ENCODE assay signal across 17 cellular contexts in the genomic region with DNA sequence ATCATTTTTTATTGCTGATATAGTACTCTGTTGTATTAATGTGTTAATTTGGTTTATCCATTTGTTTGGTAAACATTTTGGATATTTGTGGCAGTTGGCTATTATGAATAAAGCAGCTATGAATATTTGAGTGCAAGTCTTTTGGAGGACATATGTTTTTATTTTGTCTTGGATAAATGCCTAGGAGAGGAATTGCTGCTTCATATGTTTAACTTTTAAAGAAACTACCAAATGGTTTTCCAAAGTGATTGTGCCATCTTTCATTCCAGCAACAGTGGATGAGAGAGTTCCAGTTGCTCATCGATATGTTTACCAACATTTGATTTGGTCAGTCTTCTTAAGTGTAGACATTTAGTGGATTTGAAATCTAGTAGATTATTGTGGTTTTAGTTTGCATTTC. TPM values are rescaled to one million over a fixed set of nuclear protein-coding genes. Genes with fewer than 3 reads are reported as not detected.
DNase-seq lines count a peak whose midpoint lies in the region; FAIRE-seq and TF ChIP-seq lines count a peak whose summit lies in the region.
"Had no signal": no experiment of that assay in that cellular context is flagged by ENCODE, and none has a peak within 500 bp of the region (broad histone marks: within the 10 kb centered on the region; RNA-seq: fewer than 3 reads in every experiment).

No MANE protein-coding gene starts in this region.

- no peaks in the 10 kb centered on the region for H3K9me3 Mint-ChIP-seq in type B pancreatic cell
- H3K9me3 Mint-ChIP-seq: CD4-positive, CD25-positive, alpha-beta regulatory T cell had no signal

- FAIRE-seq in endometrium (lab: Jason Lieb, UNC), result peak; percentile 88
- FAIRE-seq: D721Med, GM12891, HepG2 had no signal

- peaks cover 16% of the 10 kb centered on the region for H3K4me1 Mint-ChIP-seq in type B pancreatic cell (ENCODE audit: unreplicated experiment)
- H3K4me1 Mint-ChIP-seq: CD4-positive, CD25-positive, alpha-beta regulatory T cell had no signal

- H3K36me3 Mint-ChIP-seq in type B pancreatic cell, result peaks cover 41% of the 10 kb centered on the region

- no peak for TF ChIP-seq CTCF in AG10803 (conservative IDR thresholded peaks at IDR 0.05; ENCODE audit: low read length)
- TF ChIP-seq CTCF in foreskin fibroblast (IDR thresholded peaks at IDR 0.05; ENCODE audit: low read depth, low read length), result no peak
- TF ChIP-seq CTCF in type B pancreatic cell (conservative IDR thresholded peaks at IDR 0.05), result no peak

- H3K27me3 Mint-ChIP-seq in type B pancreatic cell, result no peaks in the 10 kb centered on the region
- H3K27me3 Mint-ChIP-seq: CD4-positive, CD25-positive, alpha-beta regulatory T cell had no signal

- H3K4me3 Mint-ChIP-seq in type B pancreatic cell, result no peak overlapping the region
- H3K4me3 Mint-ChIP-seq: CD4-positive, CD25-positive, alpha-beta regulatory T cell had no signal

- no peak overlapping the region for H3K27ac Mint-ChIP-seq in type B pancreatic cell
- H3K27ac Mint-ChIP-seq: CD4-positive, CD25-positive, alpha-beta regulatory T cell had no signal

- no peak overlapping the region for H3K4me3 ChIP-seq in AG10803 (ENCODE audit: low read length)
- no peak overlapping the region for H3K4me3 ChIP-seq in foreskin fibroblast (ENCODE audit: low read depth in 1 of 2, low read length in 2 of 2)
- H3K4me3 ChIP-seq: GM23248, HAP-1 had no signal

- DNase-seq in AG10803 (ENCODE audit: low read depth), result peak; percentile 28
- DNase-seq in fibroblast of peridontal ligament (ENCODE audit: extremely low read depth), result peak; percentile 80
- DNase-seq in foreskin fibroblast, result peak; percentile 2 to 52
- DNase-seq in NAMALWA (ENCODE audit: low spot score), result no peak
- DNase-seq in type B pancreatic cell (ENCODE audit: extremely low spot score, unreplicated experiment), result no peak
- DNase-seq in anterior cingulate cortex (lab: John Stamatoyannopoulos, UW), result no peak
- DNase-seq: 8988T; BE2C; C1 segment of cervical spinal cord; Caco-2; CD4-positive, CD25-positive, alpha-beta regulatory T cell; GM23248 had no signal

RNA-seq across cellular contexts. Expression of gene MERTK, which starts 51.8 kb away (rescaled TPM):
- 25.7 and 48.4 TPM in 2 replicates for total RNA-seq in type B pancreatic cell (ENCODE audit: low replicate concordance)

Comparison
In these comparisons a context has a peak if more than half of its experiments do, and no peak if none do; other contexts are left out.
1. DNase-seq: peak in AG10803 (single experiment), fibroblast of peridontal ligament (single experiment) and foreskin fibroblast (2 of 2); none in NAMALWA (single experiment), type B pancreatic cell (single experiment) and anterior cingulate cortex (0 of 58).